26 cellular contexts compared by ENCODE assay signal in genomic region chr16:54269461-54269860, GRCh38. TPM values are rescaled to one million over a fixed set of nuclear protein-coding genes. Genes with fewer than 3 reads are reported as not detected.
"Had no signal": no experiment of that assay in that cellular context is flagged by ENCODE, and none has a peak within 500 bp of the region (broad histone marks: within the 10 kb centered on the region; RNA-seq: fewer than 3 reads in every experiment).

No MANE protein-coding gene starts in this region.

- H3K36me3 ChIP-seq: adrenal gland, MG63, SJCRH30 had no signal

- H3K27me3 ChIP-seq: adrenal gland, body of pancreas, MG63, SJCRH30 had no signal

- H3K27ac ChIP-seq: adrenal gland, body of pancreas, PC-9, RWPE1, SJCRH30, SK-N-MC had no signal

- H3K4me1 ChIP-seq: adrenal gland, body of pancreas, SJCRH30 had no signal

- H3K9me3 ChIP-seq: adrenal gland, body of pancreas, MG63, SJCRH30 had no signal

- H3K4me3 ChIP-seq: adrenal gland, body of pancreas, MG63, PC-9, SJCRH30, SK-N-MC had no signal

- ATAC-seq: activated CD8-positive, alpha-beta T cell treated with anti-CD3 and anti-CD28 coated beads for 36 hours; activated naive CD4-positive, alpha-beta T cell treated with anti-CD3 and anti-CD28 coated beads, Interleukin-2, amount 50 U/mL, for 72 hours; body of pancreas had no signal

- DNase-seq: activated CD4-positive, alpha-beta T cell treated with anti-CD3 and anti-CD28 coated beads, Interleukin-2, amount 10 ng/mL, durations not matched to agents 24 days and 14 days; activated CD4-positive, alpha-beta T cell treated with anti-CD3 and anti-CD28 coated beads, Interleukin-2, amount 50 U/mL, for 4 hours; activated CD8-positive, alpha-beta T cell treated with anti-CD3 and anti-CD28 coated beads for 36 hours; activated gamma-delta T cell; activated naive CD4-positive, alpha-beta T cell treated with anti-CD3 and anti-CD28 coated beads for 36 hours; activated T-cell treated with anti-CD3 and anti-CD28 coated beads, Interleukin-2, amount 50 U/mL, for 1 hour; body of pancreas; central memory CD4-positive, alpha-beta T cell; Kasumi-1; KG1; MG63; NCI-H1092; NCI-H1436 treated with DMSO at 0.1 percent for 48 hours; NCI-H1694 treated with DMSO at 0.1 percent for 48 hours; NCI-H2029; NCI-H345; NCI-H524 treated with DMSO at 0.1 percent for 48 hours; PC-9; SHP77; SJCRH30; T1000 had no signal

RNA-seq across cellular contexts. Expression of gene IRX3, which starts 17.1 kb away (rescaled TPM):
- total RNA-seq: activated CD8-positive, alpha-beta memory T cell treated with anti-CD3 and anti-CD28 coated beads for 36 hours; activated CD8-positive, alpha-beta T cell treated with anti-CD3 and anti-CD28 coated beads for 36 hours; activated naive CD4-positive, alpha-beta T cell treated with anti-CD3 and anti-CD28 coated beads for 36 hours; activated naive CD4-positive, alpha-beta T cell treated with anti-CD3 and anti-CD28 coated beads, Interleukin-2, amount 50 U/mL, for 72 hours had no signal
